In the genomic region with DNA sequence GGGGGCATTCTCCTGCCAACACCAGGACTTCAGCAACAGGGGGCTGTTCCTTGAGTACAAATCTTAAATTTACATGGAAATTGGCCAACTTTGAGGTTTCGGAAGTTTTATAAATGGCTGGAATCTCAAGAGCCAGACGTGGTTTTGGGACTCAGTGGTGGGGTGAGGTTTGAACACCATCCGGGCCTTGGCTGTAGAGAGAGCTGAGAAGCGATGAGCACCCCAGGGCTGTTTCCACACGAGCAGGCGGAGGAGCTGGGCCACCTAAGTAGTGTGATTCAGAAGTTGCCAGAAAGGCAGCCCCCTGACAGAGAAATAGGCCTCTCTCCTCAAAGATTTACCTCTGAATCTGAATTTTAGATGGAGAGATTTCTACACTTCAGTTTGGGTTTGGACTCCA, we compare ENCODE assay signal across 1 cellular context.
TF ChIP-seq lines count a peak whose summit lies in the region.

No MANE protein-coding gene starts in this region.

TF ChIP-seq in GM23338, 12 proteins besides CTCF, POLR2A, EP300 and RAD21 (continued from another document):
- TF ChIP-seq, protein P1, sequence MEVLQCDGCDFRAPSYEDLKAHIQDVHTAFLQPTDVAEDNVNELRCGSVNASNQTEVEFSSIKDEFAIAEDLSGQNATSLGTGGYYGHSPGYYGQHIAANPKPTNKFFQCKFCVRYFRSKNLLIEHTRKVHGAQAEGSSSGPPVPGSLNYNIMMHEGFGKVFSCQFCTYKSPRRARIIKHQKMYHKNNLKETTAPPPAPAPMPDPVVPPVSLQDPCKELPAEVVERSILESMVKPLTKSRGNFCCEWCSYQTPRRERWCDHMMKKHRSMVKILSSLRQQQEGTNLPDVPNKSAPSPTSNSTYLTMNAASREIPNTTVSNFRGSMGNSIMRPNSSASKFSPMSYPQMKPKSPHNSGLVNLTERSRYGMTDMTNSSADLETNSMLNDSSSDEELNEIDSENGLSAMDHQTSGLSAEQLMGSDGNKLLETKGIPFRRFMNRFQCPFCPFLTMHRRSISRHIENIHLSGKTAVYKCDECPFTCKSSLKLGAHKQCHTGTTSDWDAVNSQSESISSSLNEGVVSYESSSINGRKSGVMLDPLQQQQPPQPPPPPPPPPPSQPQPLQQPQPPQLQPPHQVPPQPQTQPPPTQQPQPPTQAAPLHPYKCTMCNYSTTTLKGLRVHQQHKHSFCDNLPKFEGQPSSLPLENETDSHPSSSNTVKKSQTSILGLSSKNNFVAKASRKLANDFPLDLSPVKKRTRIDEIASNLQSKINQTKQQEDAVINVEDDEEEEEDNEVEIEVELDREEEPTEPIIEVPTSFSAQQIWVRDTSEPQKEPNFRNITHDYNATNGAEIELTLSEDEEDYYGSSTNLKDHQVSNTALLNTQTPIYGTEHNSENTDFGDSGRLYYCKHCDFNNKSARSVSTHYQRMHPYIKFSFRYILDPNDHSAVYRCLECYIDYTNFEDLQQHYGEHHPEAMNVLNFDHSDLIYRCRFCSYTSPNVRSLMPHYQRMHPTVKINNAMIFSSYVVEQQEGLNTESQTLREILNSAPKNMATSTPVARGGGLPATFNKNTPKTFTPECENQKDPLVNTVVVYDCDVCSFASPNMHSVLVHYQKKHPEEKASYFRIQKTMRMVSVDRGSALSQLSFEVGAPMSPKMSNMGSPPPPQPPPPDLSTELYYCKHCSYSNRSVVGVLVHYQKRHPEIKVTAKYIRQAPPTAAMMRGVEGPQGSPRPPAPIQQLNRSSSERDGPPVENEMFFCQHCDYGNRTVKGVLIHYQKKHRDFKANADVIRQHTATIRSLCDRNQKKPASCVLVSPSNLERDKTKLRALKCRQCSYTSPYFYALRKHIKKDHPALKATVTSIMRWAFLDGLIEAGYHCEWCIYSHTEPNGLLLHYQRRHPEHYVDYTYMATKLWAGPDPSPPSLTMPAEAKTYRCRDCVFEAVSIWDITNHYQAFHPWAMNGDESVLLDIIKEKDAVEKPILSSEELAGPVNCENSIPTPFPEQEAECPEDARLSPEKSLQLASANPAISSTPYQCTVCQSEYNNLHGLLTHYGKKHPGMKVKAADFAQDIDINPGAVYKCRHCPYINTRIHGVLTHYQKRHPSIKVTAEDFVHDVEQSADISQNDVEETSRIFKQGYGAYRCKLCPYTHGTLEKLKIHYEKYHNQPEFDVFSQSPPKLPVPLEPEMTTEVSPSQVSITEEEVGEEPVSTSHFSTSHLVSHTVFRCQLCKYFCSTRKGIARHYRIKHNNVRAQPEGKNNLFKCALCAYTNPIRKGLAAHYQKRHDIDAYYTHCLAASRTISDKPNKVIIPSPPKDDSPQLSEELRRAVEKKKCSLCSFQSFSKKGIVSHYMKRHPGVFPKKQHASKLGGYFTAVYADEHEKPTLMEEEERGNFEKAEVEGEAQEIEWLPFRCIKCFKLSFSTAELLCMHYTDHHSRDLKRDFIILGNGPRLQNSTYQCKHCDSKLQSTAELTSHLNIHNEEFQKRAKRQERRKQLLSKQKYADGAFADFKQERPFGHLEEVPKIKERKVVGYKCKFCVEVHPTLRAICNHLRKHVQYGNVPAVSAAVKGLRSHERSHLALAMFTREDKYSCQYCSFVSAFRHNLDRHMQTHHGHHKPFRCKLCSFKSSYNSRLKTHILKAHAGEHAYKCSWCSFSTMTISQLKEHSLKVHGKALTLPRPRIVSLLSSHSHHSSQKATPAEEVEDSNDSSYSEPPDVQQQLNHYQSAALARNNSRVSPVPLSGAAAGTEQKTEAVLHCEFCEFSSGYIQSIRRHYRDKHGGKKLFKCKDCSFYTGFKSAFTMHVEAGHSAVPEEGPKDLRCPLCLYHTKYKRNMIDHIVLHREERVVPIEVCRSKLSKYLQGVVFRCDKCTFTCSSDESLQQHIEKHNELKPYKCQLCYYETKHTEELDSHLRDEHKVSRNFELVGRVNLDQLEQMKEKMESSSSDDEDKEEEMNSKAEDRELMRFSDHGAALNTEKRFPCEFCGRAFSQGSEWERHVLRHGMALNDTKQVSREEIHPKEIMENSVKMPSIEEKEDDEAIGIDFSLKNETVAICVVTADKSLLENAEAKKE (CRISPR knock-in tag; IDR thresholded peaks at IDR 0.05) = no peak
- no peak for TF ChIP-seq NANOG (IDR thresholded peaks at IDR 0.05; ENCODE audit: borderline replicate concordance)
- no peak for TF ChIP-seq STAT1 (IDR thresholded peaks at IDR 0.05; ENCODE audit: unreplicated experiment)
- TF ChIP-seq CREB1 (CRISPR knock-in tag; IDR thresholded peaks at IDR 0.05; ENCODE audit: low read depth) = no peak
- TF ChIP-seq ZNF331 (CRISPR knock-in tag; IDR thresholded peaks at IDR 0.05; ENCODE audit: low read depth) = no peak
- TF ChIP-seq, protein P2, sequence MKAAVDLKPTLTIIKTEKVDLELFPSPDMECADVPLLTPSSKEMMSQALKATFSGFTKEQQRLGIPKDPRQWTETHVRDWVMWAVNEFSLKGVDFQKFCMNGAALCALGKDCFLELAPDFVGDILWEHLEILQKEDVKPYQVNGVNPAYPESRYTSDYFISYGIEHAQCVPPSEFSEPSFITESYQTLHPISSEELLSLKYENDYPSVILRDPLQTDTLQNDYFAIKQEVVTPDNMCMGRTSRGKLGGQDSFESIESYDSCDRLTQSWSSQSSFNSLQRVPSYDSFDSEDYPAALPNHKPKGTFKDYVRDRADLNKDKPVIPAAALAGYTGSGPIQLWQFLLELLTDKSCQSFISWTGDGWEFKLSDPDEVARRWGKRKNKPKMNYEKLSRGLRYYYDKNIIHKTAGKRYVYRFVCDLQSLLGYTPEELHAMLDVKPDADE (IDR thresholded peaks at IDR 0.05) = no peak
- no peak for TF ChIP-seq EZH2phosphoT487 (IDR thresholded peaks at IDR 0.05; ENCODE audit: unreplicated experiment)
- TF ChIP-seq ZNF114 (CRISPR knock-in tag; IDR thresholded peaks at IDR 0.05) = no peak
- no peak for TF ChIP-seq JUNB (IDR thresholded peaks at IDR 0.05; ENCODE audit: unreplicated experiment)
- TF ChIP-seq POLR2AphosphoS5 (IDR thresholded peaks at IDR 0.05; ENCODE audit: low read depth) = no peak
- TF ChIP-seq, protein P3, sequence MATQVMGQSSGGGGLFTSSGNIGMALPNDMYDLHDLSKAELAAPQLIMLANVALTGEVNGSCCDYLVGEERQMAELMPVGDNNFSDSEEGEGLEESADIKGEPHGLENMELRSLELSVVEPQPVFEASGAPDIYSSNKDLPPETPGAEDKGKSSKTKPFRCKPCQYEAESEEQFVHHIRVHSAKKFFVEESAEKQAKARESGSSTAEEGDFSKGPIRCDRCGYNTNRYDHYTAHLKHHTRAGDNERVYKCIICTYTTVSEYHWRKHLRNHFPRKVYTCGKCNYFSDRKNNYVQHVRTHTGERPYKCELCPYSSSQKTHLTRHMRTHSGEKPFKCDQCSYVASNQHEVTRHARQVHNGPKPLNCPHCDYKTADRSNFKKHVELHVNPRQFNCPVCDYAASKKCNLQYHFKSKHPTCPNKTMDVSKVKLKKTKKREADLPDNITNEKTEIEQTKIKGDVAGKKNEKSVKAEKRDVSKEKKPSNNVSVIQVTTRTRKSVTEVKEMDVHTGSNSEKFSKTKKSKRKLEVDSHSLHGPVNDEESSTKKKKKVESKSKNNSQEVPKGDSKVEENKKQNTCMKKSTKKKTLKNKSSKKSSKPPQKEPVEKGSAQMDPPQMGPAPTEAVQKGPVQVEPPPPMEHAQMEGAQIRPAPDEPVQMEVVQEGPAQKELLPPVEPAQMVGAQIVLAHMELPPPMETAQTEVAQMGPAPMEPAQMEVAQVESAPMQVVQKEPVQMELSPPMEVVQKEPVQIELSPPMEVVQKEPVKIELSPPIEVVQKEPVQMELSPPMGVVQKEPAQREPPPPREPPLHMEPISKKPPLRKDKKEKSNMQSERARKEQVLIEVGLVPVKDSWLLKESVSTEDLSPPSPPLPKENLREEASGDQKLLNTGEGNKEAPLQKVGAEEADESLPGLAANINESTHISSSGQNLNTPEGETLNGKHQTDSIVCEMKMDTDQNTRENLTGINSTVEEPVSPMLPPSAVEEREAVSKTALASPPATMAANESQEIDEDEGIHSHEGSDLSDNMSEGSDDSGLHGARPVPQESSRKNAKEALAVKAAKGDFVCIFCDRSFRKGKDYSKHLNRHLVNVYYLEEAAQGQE (IDR thresholded peaks at IDR 0.05; ENCODE audit: unreplicated experiment) = no peak
